In genomic region chr5:150589791-150590601, GRCh38 we compare ENCODE assay signal across 8 cellular contexts. TPM values are rescaled to one million over a fixed set of nuclear protein-coding genes. Genes with fewer than 3 reads are reported as not detected.
A peak's percentile ranks its signal among the peaks of the same experiment; 100 is the strongest.
DNase-seq lines count a peak whose midpoint lies in the region; ATAC-seq and TF ChIP-seq lines count a peak whose summit lies in the region.

No MANE protein-coding gene starts in this region.

- ATAC-seq in HG02759 (IDR thresholded peaks at IDR 0.05; ENCODE audit: unreplicated experiment), result peak; percentile 67

- peak overlapping the region; percentile 78 for H3K27ac ChIP-seq in BLaER1
- H3K27ac ChIP-seq in dorsolateral prefrontal cortex, result peak overlapping the region in 1 of 59 donors; percentile 46

- H3K4me2 ChIP-seq in BLaER1, result peak overlapping the region; percentile 94

- peak in 31 of 56 donors; percentile 7 to 59 (median 24) for TF ChIP-seq CTCF in dorsolateral prefrontal cortex (IDR thresholded peaks at IDR 0.05 in 54 of 56, conservative IDR thresholded peaks at IDR 0.05 in 2 of 56; ENCODE audit: low read depth in 1 of 56, partially characterized antibody in 56 of 56)

- H3K36me3 ChIP-seq in BLaER1, result no peaks in the 10 kb centered on the region

- H4K20me1 ChIP-seq in BLaER1, result no peaks in the 10 kb centered on the region

- H3K4me3 ChIP-seq in BLaER1, result no peak overlapping the region; the same call in 1 of the 2 replicates
- H3K4me3 ChIP-seq in dorsolateral prefrontal cortex, result no peak overlapping the region

- peaks cover 100% of the 10 kb centered on the region for H3K4me1 ChIP-seq in BLaER1

- DNase-seq in dorsolateral prefrontal cortex (peak in 1 of 10 donors; percentile 38), mucosa of gallbladder (ENCODE audit: low spot score) (peak; percentile 57), NCI-H345 (lab: John Stamatoyannopoulos, UW) (no peak), NCI-H2107 treated with DMSO at 0.1 percent for 48 hours (lab: John Stamatoyannopoulos, UW; ENCODE audit: unreplicated experiment) (no peak), Ammon's horn (ENCODE audit: low spot score) (no peak), NCI-H2081 treated with DMSO at 0.1 percent for 48 hours (lab: John Stamatoyannopoulos, UW) (no peak)

- no peaks in the 10 kb centered on the region for H3K9me3 ChIP-seq in BLaER1

- peak overlapping the region; percentile 66 for H3K9ac ChIP-seq in BLaER1

- H3K27me3 ChIP-seq in BLaER1 (no peaks in the 10 kb centered on the region), dorsolateral prefrontal cortex (peaks cover 0 to 4% (median 0%) of the 10 kb centered on the region in 45 donors)

- intact Hi-C loops in dorsolateral prefrontal cortex (cut with DNase I), result no loop called here

RNA-seq across cellular contexts. Expression of gene SYNPO, which starts 50.5 kb away (rescaled TPM):
- total RNA-seq in dorsolateral prefrontal cortex (100 to 1,000 TPM in 116 of 120 experiments, 10 to 100 TPM in 4; 47.3 to 302 (median 180) TPM), mucosa of gallbladder (123 TPM)
